In the genomic region with DNA sequence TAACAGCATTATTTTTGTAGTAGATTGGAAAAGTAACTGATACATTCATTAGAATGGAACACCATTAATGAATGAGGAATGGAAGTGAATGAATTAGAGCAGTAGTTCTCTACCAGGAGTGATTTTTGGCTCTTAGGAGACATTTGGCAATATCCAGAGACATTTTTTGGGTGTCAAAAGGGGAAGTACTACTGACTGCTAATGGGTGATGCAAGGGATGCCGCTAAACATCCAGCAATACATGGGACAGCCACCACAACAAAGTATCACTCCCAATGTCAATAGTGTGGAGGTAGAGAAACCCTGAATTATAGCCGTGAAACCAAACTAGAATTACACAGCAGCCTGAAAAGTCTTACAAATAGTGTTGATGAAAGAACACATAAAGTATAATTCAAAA, we compare ENCODE assay signal across 13 cellular contexts. TPM values are rescaled to one million over a fixed set of nuclear protein-coding genes. Genes with fewer than 3 reads are reported as not detected.
A peak's percentile ranks its signal among the peaks of the same experiment; 100 is the strongest.
DNase-seq lines count a peak whose midpoint lies in the region; ATAC-seq and TF ChIP-seq lines count a peak whose summit lies in the region.
"Had no signal": no experiment of that assay in that cellular context is flagged by ENCODE, and none has a peak within 500 bp of the region (broad histone marks: within the 10 kb centered on the region; RNA-seq: fewer than 3 reads in every experiment).

No MANE protein-coding gene starts in this region.

- H3K4me1 ChIP-seq in breast epithelium, result peaks cover 0 to 7% of the 10 kb centered on the region in 2 donors
- peaks cover 29 to 57% (median 54%) of the 10 kb centered on the region in 4 donors for H3K4me1 ChIP-seq in esophagus muscularis mucosa
- H3K4me1 ChIP-seq in tibial artery, result peaks cover 0 to 63% (median 40%) of the 10 kb centered on the region in 4 donors
- peaks cover 48 to 49% of the 10 kb centered on the region in 2 donors for H3K4me1 ChIP-seq in gastrocnemius medialis

- no peaks in the 10 kb centered on the region for H3K27me3 Mint-ChIP-seq in MCF 10A (ENCODE audit: insufficient read depth, unreplicated experiment)

- TF ChIP-seq CTCF in MCF 10A (IDR thresholded peaks at IDR 0.05; ENCODE audit: unreplicated experiment) (no peak), breast epithelium (IDR thresholded peaks at IDR 0.05) (no peak), esophagus muscularis mucosa (IDR thresholded peaks at IDR 0.05) (no peak), tibial artery (IDR thresholded peaks at IDR 0.05) (no peak), gastrocnemius medialis (IDR thresholded peaks at IDR 0.05 in 4 of 5, conservative IDR thresholded peaks at IDR 0.05 in 1 of 5) (no peak)

- peak overlapping the region; percentile 85 for H3K4me3 Mint-ChIP-seq in MCF 10A (ENCODE audit: unreplicated experiment)

- POLR2A ChIA-PET in MCF 10A (lab: Yijun Ruan, JAX), result interaction anchor here (0.5 to 3.0 kb wide), 7 partner anchors 9 to 953 kb away, joined by 3 to 32 read pairs (median 3); a partner anchor contains a TSS

- DNase-seq in MCF 10A (ENCODE audit: unreplicated experiment), result no peak
- no peak for DNase-seq in breast epithelium (ENCODE audit: low spot score in 2 of 2)
- peak; percentile 39 for DNase-seq in SKM-1 treated with dmso at 0.1 percent for 144 hours (lab: John Stamatoyannopoulos, UW; ENCODE audit: unreplicated experiment)
- no peak for DNase-seq in esophagus muscularis mucosa (ENCODE audit: extremely low spot score)
- no peak for DNase-seq in tibial artery
- DNase-seq in gastrocnemius medialis, result no peak
- DNase-seq in ureter (ENCODE audit: low spot score), result no peak
- no peak for DNase-seq in NCI-H1417 treated with DMSO at 0.1 percent for 48 hours (lab: John Stamatoyannopoulos, UW)
- DNase-seq: C1 segment of cervical spinal cord, foreskin keratinocyte, NCI-H1105 treated with DMSO at 0.1 percent for 48 hours, nephron progenitor cell, SW 1271 had no signal

- WGBS in esophagus muscularis mucosa, result 80% methylated on average over 2 of the region's 2 CpGs

- peaks cover 30% of the 10 kb centered on the region for H3K4me1 Mint-ChIP-seq in MCF 10A (ENCODE audit: insufficient read depth, unreplicated experiment)

- no TSS peak for BruUV-seq in MCF 10A (replicated peaks; lab: Mats Ljungman, UMichigan)

- CTCF ChIA-PET in MCF 10A (lab: Yijun Ruan, JAX), result interaction anchor here (0.8 to 1.1 kb wide), 2 partner anchors 24 to 93 kb away, joined by 4 read pairs; no protein-coding TSS in a partner anchor

- H3K9me3 ChIP-seq in breast epithelium (no peaks in the 10 kb centered on the region), esophagus muscularis mucosa (no peaks in the 10 kb centered on the region), tibial artery (no peaks in the 10 kb centered on the region), gastrocnemius medialis (no peaks in the 10 kb centered on the region)

- peak overlapping the region; percentile 98 for H3K27ac Mint-ChIP-seq in MCF 10A (ENCODE audit: low read depth, unreplicated experiment)

- no peak overlapping the region for H3K27ac ChIP-seq in breast epithelium
- H3K27ac ChIP-seq in esophagus muscularis mucosa (replicated peaks in 1 of 4), result no peak overlapping the region
- H3K27ac ChIP-seq in tibial artery, result peak overlapping the region in 1 of 2 donors; percentile 95
- H3K27ac ChIP-seq in gastrocnemius medialis, result no peak overlapping the region

- no peak for TF ChIP-seq POLR2A in breast epithelium (IDR thresholded peaks at IDR 0.05)
- no peak for TF ChIP-seq POLR2A in esophagus muscularis mucosa (IDR thresholded peaks at IDR 0.05; ENCODE audit: low read depth)
- TF ChIP-seq POLR2A in gastrocnemius medialis (IDR thresholded peaks at IDR 0.05), result no peak

- H3K36me3 ChIP-seq in breast epithelium, result no peaks in the 10 kb centered on the region
- peaks cover 0 to 3% (median 0%) of the 10 kb centered on the region in 4 donors for H3K36me3 ChIP-seq in esophagus muscularis mucosa
- H3K36me3 ChIP-seq in tibial artery, result peaks cover 0 to 5% (median 0%) of the 10 kb centered on the region in 3 donors
- H3K36me3 ChIP-seq in gastrocnemius medialis, result no peaks in the 10 kb centered on the region

- H3K9me3 Mint-ChIP-seq in MCF 10A (ENCODE audit: unreplicated experiment), result no peaks in the 10 kb centered on the region
- H3K9me3 Mint-ChIP-seq: nephron progenitor cell had no signal

- H3K27me3 ChIP-seq in breast epithelium (no peaks in the 10 kb centered on the region), esophagus muscularis mucosa (no peaks in the 10 kb centered on the region), tibial artery (no peaks in the 10 kb centered on the region), gastrocnemius medialis (no peaks in the 10 kb centered on the region)
- H3K27me3 ChIP-seq: foreskin keratinocyte had no signal

- intact Hi-C loops in MCF 10A (cut with micrococcal nuclease) (no loop called here), breast epithelium (cut with DNase I; ENCODE audit: low total_unique reads) (no loop called here), esophagus muscularis mucosa (cut with DNase I) (no loop called here), tibial artery (cut with DNase I; ENCODE audit: low total_unique reads) (no loop called here), gastrocnemius medialis (cut with DNase I; ENCODE audit: low total_unique reads) (loop anchor here (10.0 kb wide), 1 partner anchor 411 kb away; a partner anchor contains a TSS)

- in situ Hi-C loops in gastrocnemius medialis (cut with MboI; ENCODE audit: low sequenced_read_pairs in 4 of 4), result loop anchor here in 1 of 4 donors (10.0 kb wide), 1 partner anchor 69 kb away; a partner anchor contains a TSS

- no peak for ATAC-seq in gastrocnemius medialis
- ATAC-seq: foreskin keratinocyte had no signal

- peak overlapping the region in 1 of 3 donors; percentile 96 for H3K4me3 ChIP-seq in breast epithelium
- peak overlapping the region in 3 of 4 donors; percentile 90 to 99 (median 91) for H3K4me3 ChIP-seq in esophagus muscularis mucosa
- peak overlapping the region; percentile 84 to 99 for H3K4me3 ChIP-seq in tibial artery
- H3K4me3 ChIP-seq in gastrocnemius medialis, result peak overlapping the region in 1 of 4 donors; percentile 100

- no peak for TF ChIP-seq EP300 in esophagus muscularis mucosa (IDR thresholded peaks at IDR 0.05)

- peaks cover 11% of the 10 kb centered on the region for H3K36me3 Mint-ChIP-seq in MCF 10A (ENCODE audit: insufficient read depth, unreplicated experiment)

RNA-seq across cellular contexts. Expression of a gene that starts 1.5 kb away (rescaled TPM):
- total RNA-seq in MCF 10A (2022), result 72.5 and 89.2 TPM in 2 replicates
- total RNA-seq in breast epithelium, result 100 to 1,000 TPM in 2 of 3 donors, 10 to 100 TPM in 1; 85.6 to 122 (median 102) TPM
- total RNA-seq in esophagus muscularis mucosa, result 100 to 1,000 TPM in 3 of 4 donors, 10 to 100 TPM in 1; 67.0 to 138 (median 107) TPM
- total RNA-seq in gastrocnemius medialis, result 100 to 1,000 TPM in 1 of 4 donors, 10 to 100 TPM in 3; 47.9 to 108 (median 79.6) TPM
- 57.3 TPM for total RNA-seq in ureter

RNA-seq across cellular contexts. Expression of a gene that starts 26.7 kb away (rescaled TPM):
- total RNA-seq in MCF 10A (2022) (not detected in 2 replicates), breast epithelium (1 to 10 TPM in 2 of 3 donors, not detected in 1; 4.4 to 7.5 TPM), esophagus muscularis mucosa (not detected), gastrocnemius medialis (1 to 10 TPM in 1 of 4 donors, under 1 TPM in 2, not detected in 1; 0.49 to 1.4 (median 0.61) TPM), ureter (342 TPM)

RNA-seq across cellular contexts. Expression of a gene that starts 36.1 kb away (rescaled TPM):
- total RNA-seq in MCF 10A (2022) (1.3 and 2.1 TPM in 2 replicates), breast epithelium (1 to 10 TPM in 2 of 3 donors, under 1 TPM in 1; 0.88 to 2.6 (median 2.1) TPM), esophagus muscularis mucosa (1 to 10 TPM in 3 of 4 donors, under 1 TPM in 1; 0.83 to 2.5 (median 1.8) TPM), gastrocnemius medialis (100 to 1,000 TPM; 123 to 554 (median 266) TPM), ureter (1.9 TPM)

RNA-seq across cellular contexts. Expression of a gene that starts 56.3 kb away (rescaled TPM):
- 0.28 and 0.66 TPM in 2 replicates for total RNA-seq in MCF 10A (2022)
- 10 to 100 TPM in 2 of 3 donors, 1 to 10 TPM in 1; 1.3 to 24.0 (median 17.7) TPM for total RNA-seq in breast epithelium
- 10 to 100 TPM in 1 of 4 donors, 1 to 10 TPM in 3; 3.7 to 11.4 (median 7.1) TPM for total RNA-seq in esophagus muscularis mucosa
- total RNA-seq in gastrocnemius medialis, result 1 to 10 TPM in 2 of 4 donors, under 1 TPM in 2; 0.51 to 7.3 (median 2.0) TPM
- 71.4 TPM for total RNA-seq in ureter

Comparison
In these comparisons a context has a peak if more than half of its experiments do, and no peak if none do; other contexts are left out.
1. RNA of a gene that starts 26.7 kb away (total RNA-seq): 342 TPM in ureter (single experiment); 4.4 to 7.5 TPM in breast epithelium, 0.49 to 1.4 TPM in gastrocnemius medialis, not detected in MCF 10A and not detected in esophagus muscularis mucosa; every median in the first group is over 10 times any median in the second.
2. RNA of a gene that starts 36.1 kb away (total RNA-seq): 123 to 554 TPM in gastrocnemius medialis; 0.88 to 2.6 TPM in breast epithelium, 1.9 TPM in ureter (single experiment), 0.83 to 2.5 TPM in esophagus muscularis mucosa and 1.3 to 2.1 TPM in MCF 10A; every median in the first group is over 10 times any median in the second.